ENCODE assay signal across 8 cellular contexts in the genomic region with DNA sequence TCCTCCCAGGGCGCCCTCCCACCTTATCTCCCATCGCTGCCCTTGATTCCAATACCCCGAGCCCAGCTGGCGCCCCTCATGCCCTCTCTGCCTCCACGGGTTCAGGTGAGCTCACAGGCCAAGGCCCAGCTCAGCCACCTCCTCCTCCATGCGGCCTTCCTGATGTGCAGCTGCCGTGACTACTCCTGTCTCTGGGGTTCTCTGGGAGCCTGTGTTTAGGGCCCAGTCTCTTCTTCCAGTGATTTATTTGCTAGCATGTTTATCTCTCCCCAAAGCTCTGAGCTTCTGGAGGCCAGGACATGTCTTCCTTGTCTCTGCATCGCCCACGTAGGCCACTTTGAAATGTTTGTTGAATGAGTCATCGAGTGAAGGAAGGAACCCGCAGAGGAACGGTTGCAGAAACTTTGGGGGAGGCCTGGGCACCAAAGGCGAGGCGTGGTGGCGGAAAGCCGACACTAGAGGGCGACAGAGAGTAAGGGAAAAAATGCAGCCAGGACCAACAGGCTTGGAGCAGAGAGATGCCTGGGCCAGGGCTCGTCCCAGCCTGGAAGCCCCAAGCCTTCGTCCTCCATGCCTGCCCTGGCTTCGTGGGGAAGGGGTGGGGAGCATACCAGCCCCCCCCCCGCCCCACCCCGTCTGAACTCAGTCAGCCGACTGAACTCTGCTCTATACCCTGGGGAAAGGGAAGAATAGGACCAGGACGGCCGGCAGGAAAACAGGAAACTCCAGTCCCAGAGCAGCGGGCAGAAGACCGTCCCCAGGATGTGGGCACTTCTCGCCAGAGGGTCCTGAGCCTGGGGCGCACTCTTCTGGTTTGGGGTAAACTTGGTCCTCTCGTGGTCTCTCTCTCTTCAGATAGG. TPM values are rescaled to one million over a fixed set of nuclear protein-coding genes. Genes with fewer than 3 reads are reported as not detected.
DNase-seq lines count a peak whose midpoint lies in the region; ATAC-seq, FAIRE-seq and TF ChIP-seq lines count a peak whose summit lies in the region.

No MANE protein-coding gene starts in this region.

- peak overlapping the region; percentile 86 for H3K9ac ChIP-seq in keratinocyte (ENCODE audit: control insufficient read depth, extremely low read depth, insufficient read depth, low read length)

- H3K4me3 ChIP-seq in keratinocyte (ENCODE audit: control insufficient read depth in 2 of 3, extremely low read depth in 1 of 3, insufficient read depth in 2 of 3, low read depth in 1 of 3, low read length in 3 of 3): peak overlapping the region; percentile 12 to 57 (median 53)

- peak overlapping the region; percentile 92 for H3K4me2 ChIP-seq in keratinocyte (ENCODE audit: control insufficient read depth, extremely low read depth, insufficient read depth, low read depth, low read length)

- ATAC-seq in HG02938 (IDR thresholded peaks at IDR 0.05; ENCODE audit: unreplicated experiment) (peak; percentile 73), WTC11 (peak; percentile 79)

- H3K36me3 Mint-ChIP-seq in WTC11: no peaks in the 10 kb centered on the region

- POLR2A ChIA-PET in WTC11 (lab: Charles Lee): interaction anchor here (0.6 to 1.6 kb wide), 6 partner anchors 12 to 125 kb away, joined by 3 to 9 read pairs (median 4); no protein-coding TSS in a partner anchor

- FAIRE-seq in GM12892 (lab: Jason Lieb, UNC) (peak; percentile 70), keratinocyte (lab: Jason Lieb, UNC) (peak; percentile 77)

- no peaks in the 10 kb centered on the region for H3K9me3 ChIP-seq in keratinocyte (ENCODE audit: control insufficient read depth, low read depth, low read length)

- peak overlapping the region; percentile 95 for H3K27ac ChIP-seq in caudate nucleus (ENCODE audit: low read depth, low read length)
- H3K27ac ChIP-seq in keratinocyte (ENCODE audit: control insufficient read depth, insufficient read depth, low read length): peak overlapping the region; percentile 96

- H3K27me3 ChIP-seq in keratinocyte (ENCODE audit: control insufficient read depth, extremely low read depth, insufficient read depth, low read length): no peaks in the 10 kb centered on the region

- H3K4me1 Mint-ChIP-seq in WTC11: peaks cover 39% of the 10 kb centered on the region

- H2AFZ ChIP-seq in keratinocyte (ENCODE audit: control insufficient read depth, low read length): peak overlapping the region; percentile 83

- CTCF ChIA-PET in WTC11 (lab: Charles Lee): interaction anchor here (0.5 to 4.1 kb wide), 20 partner anchors 9 to 244 kb away, joined by 3 to 90 read pairs (median 8); partner anchors contain the start of genes HSPB1, MDH2, SRRM3 and STYXL1

- no peak overlapping the region for H3K4me3 Mint-ChIP-seq in WTC11

- H3K36me3 ChIP-seq in keratinocyte (ENCODE audit: control insufficient read depth in 2 of 2, extremely low read depth in 1 of 2, insufficient read depth in 2 of 2, low read length in 2 of 2): no peaks in the 10 kb centered on the region

- TF ChIP-seq POLR2A in GM12892 (IDR thresholded peaks at IDR 0.05; ENCODE audit: low read depth, low read length): no peak

- no peaks in the 10 kb centered on the region for H3K9me3 Mint-ChIP-seq in WTC11

- no peaks in the 10 kb centered on the region for H4K20me1 ChIP-seq in keratinocyte (ENCODE audit: control insufficient read depth, extremely low read depth, insufficient read depth, low read length)

- H3K9me1 ChIP-seq in keratinocyte (ENCODE audit: control insufficient read depth, extremely low read depth, insufficient read depth, low read length): no peaks in the 10 kb centered on the region

- no peaks in the 10 kb centered on the region for H3K79me2 ChIP-seq in keratinocyte (ENCODE audit: control insufficient read depth, insufficient read depth, low read length)

- peaks cover 37% of the 10 kb centered on the region for H3K4me1 ChIP-seq in keratinocyte (ENCODE audit: control insufficient read depth, extremely low read depth, insufficient read depth, low read length)

- H3K27me3 Mint-ChIP-seq in WTC11 (ENCODE audit: low read depth): peaks cover 3% of the 10 kb centered on the region

- H3K27ac Mint-ChIP-seq in WTC11: peak overlapping the region; percentile 96

- dilution Hi-C loops in keratinocyte (cut with MboI; ENCODE audit: extremely low pct_ligation_motif_present, low sequenced_read_pairs): no loop called here

- TF ChIP-seq CTCF in WTC11 (IDR thresholded peaks at IDR 0.05) (peak; percentile 97), keratinocyte (optimal IDR thresholded peaks at IDR 0.05 in 1 of 3, IDR thresholded peaks at IDR 0.05 in 1 of 3, conservative IDR thresholded peaks at IDR 0.05 in 1 of 3; ENCODE audit: extremely low read depth in 1 of 3, insufficient read depth in 2 of 3, low read length in 3 of 3) (peak in 2 of 3 experiments; percentile 91 to 98)

- peak; percentile 79 for DNase-seq in 8988T
- DNase-seq in GM12892 (ENCODE audit: insufficient read length): peak; percentile 88
- peak; percentile 83 for DNase-seq in NCI-H2107 (lab: John Stamatoyannopoulos, UW)
- DNase-seq in WTC11 (ENCODE audit: low spot score): peak; percentile 93
- peak; percentile 24 to 95 (median 83) for DNase-seq in caudate nucleus (lab: John Stamatoyannopoulos, UW)
- DNase-seq in keratinocyte (ENCODE audit: low read depth, low spot score): peak; percentile 96
- DNase-seq in stimulated activated CD4-positive, alpha-beta T cell treated with anti-CD3 and anti-CD28 coated beads, Interleukin-12 subunit alpha, Interleukin-12 subunit beta, amount 100 ng/mL, for 4 hours: peak; percentile 80

TF ChIP-seq in WTC11, 78 proteins besides CTCF, POLR2A, EP300 and RAD21:
- TF ChIP-seq TEAD4 (CRISPR knock-in tag; IDR thresholded peaks at IDR 0.05) (no peak), RELA (CRISPR knock-in tag; IDR thresholded peaks at IDR 0.05; ENCODE audit: borderline replicate concordance) (no peak), ETV6 (CRISPR knock-in tag; IDR thresholded peaks at IDR 0.05) (0 out of 2 replicates have a peak, but pooled peaks have one; percentile 55), PRDM15 (CRISPR knock-in tag; IDR thresholded peaks at IDR 0.05) (peak; percentile 9; the same call in 1 of the 2 replicates), MAX (CRISPR knock-in tag; IDR thresholded peaks at IDR 0.05) (peak; percentile 65; the same call in 1 of the 2 replicates), SP1 (CRISPR knock-in tag; conservative IDR thresholded peaks at IDR 0.05) (peak; percentile 49; the same call in 1 of the 2 replicates), ZNF138 (CRISPR knock-in tag; conservative IDR thresholded peaks at IDR 0.05) (no peak), CREM (CRISPR knock-in tag; IDR thresholded peaks at IDR 0.05) (no peak), TEAD1 (CRISPR knock-in tag; IDR thresholded peaks at IDR 0.05) (peak; percentile 63; the same call in 1 of the 2 replicates)
- TF ChIP-seq, protein P1, sequence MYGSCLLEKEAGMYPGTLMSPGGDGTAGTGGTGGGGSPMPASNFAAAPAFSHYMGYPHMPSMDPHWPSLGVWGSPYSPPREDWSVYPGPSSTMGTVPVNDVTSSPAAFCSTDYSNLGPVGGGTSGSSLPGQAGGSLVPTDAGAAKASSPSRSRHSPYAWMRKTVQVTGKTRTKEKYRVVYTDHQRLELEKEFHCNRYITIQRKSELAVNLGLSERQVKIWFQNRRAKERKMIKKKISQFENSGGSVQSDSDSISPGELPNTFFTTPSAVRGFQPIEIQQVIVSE (CRISPR knock-in tag; IDR thresholded peaks at IDR 0.05; ENCODE audit: borderline replicate concordance): no peak
- TF ChIP-seq, protein P2, sequence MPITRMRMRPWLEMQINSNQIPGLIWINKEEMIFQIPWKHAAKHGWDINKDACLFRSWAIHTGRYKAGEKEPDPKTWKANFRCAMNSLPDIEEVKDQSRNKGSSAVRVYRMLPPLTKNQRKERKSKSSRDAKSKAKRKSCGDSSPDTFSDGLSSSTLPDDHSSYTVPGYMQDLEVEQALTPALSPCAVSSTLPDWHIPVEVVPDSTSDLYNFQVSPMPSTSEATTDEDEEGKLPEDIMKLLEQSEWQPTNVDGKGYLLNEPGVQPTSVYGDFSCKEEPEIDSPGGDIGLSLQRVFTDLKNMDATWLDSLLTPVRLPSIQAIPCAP (CRISPR knock-in tag; IDR thresholded peaks at IDR 0.05): no peak

RNA-seq across cellular contexts. Expression of gene HSPB1, which starts 10.9 kb away (rescaled TPM):
- 36.7 TPM for polyA plus RNA-seq in GM12892 (2012; ENCODE audit: missing spikeins)
- total RNA-seq in WTC11 (2021): 202 to 299 TPM (median 285 TPM) in 3 replicates
- polyA plus RNA-seq in keratinocyte: 460 to 1,644 TPM (median 478 TPM) in 3 replicates
- polyA plus RNA-seq in keratinocyte (2011; ENCODE audit: low read depth): 1,835 TPM
- polyA plus RNA-seq in keratinocyte (2011; cell fraction: cytosol; rRNA removed): 1,014 and 2,934 TPM in 2 replicates
- 815 and 1,237 TPM in 2 replicates for polyA plus RNA-seq in keratinocyte (2011; cell fraction: nucleus; rRNA removed)
- polyA plus RNA-seq in keratinocyte (2012; ENCODE audit: low replicate concordance): 1,130 and 7,717 TPM in 2 replicates
- 147 to 577 TPM (median 569 TPM) in 3 replicates for polyA minus RNA-seq in keratinocyte
- 2,222 TPM for polyA minus RNA-seq in keratinocyte (2011; cell fraction: cytosol; rRNA and poly(A)+ RNA removed)
- 585 and 748 TPM in 2 replicates for polyA minus RNA-seq in keratinocyte (2011; cell fraction: nucleus; rRNA and poly(A)+ RNA removed)

Comparison
In these comparisons a context has a peak if more than half of its experiments do, and no peak if none do; other contexts are left out.
1. Peak in every context shown above with its lines: DNase-seq, ATAC-seq, H3K4me3 ChIP-seq and H3K27ac ChIP-seq.